In genomic region chr2:62817348-62817747, GRCh38 we compare ENCODE assay signal across 23 cellular contexts.
"Had no signal": no experiment of that assay in that cellular context is flagged by ENCODE, and none has a peak within 500 bp of the region (broad histone marks: within the 10 kb centered on the region; RNA-seq: fewer than 3 reads in every experiment).

No MANE protein-coding gene starts in this region.

- ATAC-seq: left cardiac atrium; naive thymus-derived CD8-positive, alpha-beta T cell; right cardiac atrium had no signal

- H3K4me3 ChIP-seq: ascending aorta, cardiac muscle cell, coronary artery, dorsolateral prefrontal cortex, esophagus muscularis mucosa, hepatocyte, tibial nerve had no signal

- H3K27ac ChIP-seq: ascending aorta, cardiac muscle cell, coronary artery, dorsolateral prefrontal cortex, esophagus muscularis mucosa, hepatocyte, tibial nerve had no signal

- H3K9me3 ChIP-seq: ascending aorta, esophagus muscularis mucosa, tibial nerve had no signal

- DNase-seq: activated B cell treated with CpG ODN at 0.5 μM for 24 hours; activated gamma-delta T cell; activated naive CD4-positive, alpha-beta T cell treated with anti-CD3 and anti-CD28 coated beads, Interleukin-2, amount 10 ng/mL, durations not matched to agents 7 days and 5 days; activated naive CD8-positive, alpha-beta T cell treated with anti-CD3 and anti-CD28 coated beads, Interleukin-2, amount 10 ng/mL, durations not matched to agents 7 days and 5 days; cerebellar nuclear complex; dorsolateral prefrontal cortex; effector memory CD4-positive, alpha-beta T cell; left cardiac atrium; midbrain; naive thymus-derived CD8-positive, alpha-beta T cell; posterior cingulate gyrus; right cardiac atrium; stimulated activated CD4-positive, alpha-beta T cell treated with anti-CD3 and anti-CD28 coated beads, Interleukin-2, amount 100 ng/mL, for 48 hours; stimulated activated naive CD4-positive, alpha-beta T cell treated with Interleukin-2 at 50 U/mL for 16 hours; T-helper 2 cell had no signal

- H3K36me3 ChIP-seq: ascending aorta, cardiac muscle cell, esophagus muscularis mucosa, tibial nerve had no signal

- H3K79me2 ChIP-seq: hepatocyte had no signal

- H3K4me1 ChIP-seq: ascending aorta had no signal

- H3K4me2 ChIP-seq: hepatocyte had no signal

- H2AFZ ChIP-seq: hepatocyte had no signal

- FAIRE-seq: frontal cortex, keratinocyte had no signal

- H3K27me3 ChIP-seq: ascending aorta, cardiac muscle cell, dorsolateral prefrontal cortex, esophagus muscularis mucosa, hepatocyte, tibial nerve had no signal
